ENCODE assay signal across 8 cellular contexts in the genomic region with DNA sequence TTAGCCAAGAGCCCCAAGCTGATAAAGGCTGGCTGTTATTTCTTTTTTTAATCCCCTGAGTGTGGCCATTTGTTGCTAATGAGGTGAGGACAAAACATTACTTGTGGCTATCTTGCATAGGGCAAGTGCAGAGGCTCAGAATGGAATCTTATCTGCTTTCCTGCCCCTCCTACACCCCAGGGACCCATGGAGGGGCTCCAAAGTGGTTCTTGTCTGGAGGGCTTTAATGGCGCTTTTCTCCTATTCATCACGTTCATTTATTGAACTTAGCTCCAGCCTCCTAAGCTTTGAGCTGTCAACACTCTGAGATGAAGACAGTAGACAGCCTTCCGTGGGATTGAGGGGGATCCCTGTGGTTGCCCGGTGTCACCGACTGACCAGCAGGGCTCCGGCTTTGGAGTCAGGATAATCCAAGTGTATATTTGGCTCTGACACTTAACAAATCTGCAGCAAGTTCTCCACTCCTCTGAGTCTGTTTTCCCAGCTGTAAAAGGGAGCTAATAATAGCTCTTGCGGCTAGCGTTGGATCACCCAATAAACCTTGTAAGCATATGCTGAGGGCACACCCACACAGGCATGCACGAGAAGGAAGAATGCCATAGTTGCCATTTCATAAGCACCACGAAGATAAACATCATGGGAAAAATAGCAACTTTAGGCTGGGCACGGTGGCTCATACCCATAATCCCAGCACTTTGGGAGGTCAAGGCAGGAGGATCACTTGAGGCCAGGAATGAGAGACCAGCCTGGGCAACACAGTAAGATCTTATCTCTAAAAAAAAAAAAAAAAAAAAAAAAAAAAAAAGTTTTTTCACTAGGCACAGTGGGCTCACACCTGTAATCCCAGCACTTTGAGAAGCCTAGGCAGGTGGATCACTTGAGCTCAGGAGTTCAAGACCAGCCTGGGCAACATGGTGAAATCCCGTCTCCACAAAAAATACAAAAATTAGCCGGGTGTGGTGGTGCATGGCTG. TPM values are rescaled to one million over a fixed set of nuclear protein-coding genes. Genes with fewer than 3 reads are reported as not detected.
DNase-seq lines count a peak whose midpoint lies in the region; ATAC-seq and TF ChIP-seq lines count a peak whose summit lies in the region.
"Had no signal": no experiment of that assay in that cellular context is flagged by ENCODE, and none has a peak within 500 bp of the region (broad histone marks: within the 10 kb centered on the region; RNA-seq: fewer than 3 reads in every experiment).

No MANE protein-coding gene starts in this region.

- no peak for TF ChIP-seq CTCF in cardiac muscle cell (IDR thresholded peaks at IDR 0.05; ENCODE audit: low read depth, low read length)

- H3K4me1 ChIP-seq in SJSA1 (replicated peaks), result peaks cover 10% of the 10 kb centered on the region
- no peaks in the 10 kb centered on the region for H3K4me1 ChIP-seq in cardiac muscle cell (ENCODE audit: low read depth)

- ATAC-seq in HG02852 (IDR thresholded peaks at IDR 0.05; ENCODE audit: unreplicated experiment), result no peak

- intact Hi-C loops in activated CD4-positive, alpha-beta T cell treated with anti-CD3 and anti-CD28 coated beads, Interleukin-2, amount 10 ng/mL, durations not matched to agents 24 days and 14 days (cut with micrococcal nuclease), result no loop called here

- no peaks in the 10 kb centered on the region for H3K36me3 ChIP-seq in SJSA1
- no peaks in the 10 kb centered on the region for H3K36me3 ChIP-seq in cardiac muscle cell

- no peaks in the 10 kb centered on the region for H3K4me1 Mint-ChIP-seq in activated CD4-positive, alpha-beta T cell treated with anti-CD3 and anti-CD28 coated beads, Interleukin-2, amount 10 ng/mL, durations not matched to agents 24 days and 14 days

- peaks cover 3% of the 10 kb centered on the region for H3K36me3 Mint-ChIP-seq in activated CD4-positive, alpha-beta T cell treated with anti-CD3 and anti-CD28 coated beads, Interleukin-2, amount 10 ng/mL, durations not matched to agents 24 days and 14 days (ENCODE audit: low read depth)

- H3K9me3 ChIP-seq in SJSA1 (replicated peaks), result peaks cover 7% of the 10 kb centered on the region
- peaks cover 2% of the 10 kb centered on the region for H3K9me3 ChIP-seq in cardiac muscle cell (ENCODE audit: low read depth)

- no peaks in the 10 kb centered on the region for H3K27me3 ChIP-seq in SJSA1 (replicated peaks)
- peaks cover 71% of the 10 kb centered on the region for H3K27me3 ChIP-seq in cardiac muscle cell

- H3K4me3 ChIP-seq in SJSA1 (no peak overlapping the region), cardiac muscle cell (no peak overlapping the region)

- peaks cover 11% of the 10 kb centered on the region for H3K27me3 Mint-ChIP-seq in activated CD4-positive, alpha-beta T cell treated with anti-CD3 and anti-CD28 coated beads, Interleukin-2, amount 10 ng/mL, durations not matched to agents 24 days and 14 days

- peaks cover 7% of the 10 kb centered on the region for H3K9me3 Mint-ChIP-seq in activated CD4-positive, alpha-beta T cell treated with anti-CD3 and anti-CD28 coated beads, Interleukin-2, amount 10 ng/mL, durations not matched to agents 24 days and 14 days

- no peak overlapping the region for H3K27ac ChIP-seq in SJSA1
- H3K27ac ChIP-seq in cardiac muscle cell, result peak overlapping the region; percentile 58

- H3K4me3 Mint-ChIP-seq in activated CD4-positive, alpha-beta T cell treated with anti-CD3 and anti-CD28 coated beads, Interleukin-2, amount 10 ng/mL, durations not matched to agents 24 days and 14 days, result no peak overlapping the region
- H3K4me3 Mint-ChIP-seq: dendritic cell treated with granulocyte-macrophage colony-stimulating factor and Interleukin-4, amounts not matched to agents 40 ng/mL and 50 ng/mL, for 4 days had no signal

- H3K27ac Mint-ChIP-seq in activated CD4-positive, alpha-beta T cell treated with anti-CD3 and anti-CD28 coated beads, Interleukin-2, amount 10 ng/mL, durations not matched to agents 24 days and 14 days, result no peak overlapping the region
- H3K27ac Mint-ChIP-seq: dendritic cell treated with granulocyte-macrophage colony-stimulating factor and Interleukin-4, amounts not matched to agents 40 ng/mL and 50 ng/mL, for 4 days had no signal

- DNase-seq in HT-29 (ENCODE audit: low spot score), result peak; percentile 49
- peak; percentile 58 to 63 for DNase-seq in SJSA1 (ENCODE audit: low read depth in 1 of 2, low spot score in 2 of 2)
- peak; percentile 94 to 96 for DNase-seq in cardiac muscle cell (ENCODE audit: low read depth in 1 of 2, low spot score in 1 of 2)
- DNase-seq in stromal cell of bone marrow (ENCODE audit: low read depth), result peak; percentile 83
- DNase-seq in erythroblast (lab: John Stamatoyannopoulos, UW), result no peak
- DNase-seq in activated CD4-positive, alpha-beta T cell treated with anti-CD3 and anti-CD28 coated beads, Interleukin-2, amount 10 ng/mL, durations not matched to agents 24 days and 14 days, result no peak

- TF ChIP-seq POLR2A in erythroblast (IDR thresholded peaks at IDR 0.05; ENCODE audit: low read length), result no peak

RNA-seq across cellular contexts. Expression of a gene that starts 44.8 kb away (rescaled TPM):
- 0.05 TPM in 1 of 2 replicates, not detected in the other for total RNA-seq in HT-29 (2014; rRNA removed; shearing (Covaris generic))
- 0.03 and 0.16 TPM in 2 replicates for total RNA-seq in SJSA1 (2014; rRNA removed; shearing (Covaris generic))
- 2.0 and 16.3 TPM in 2 replicates for total RNA-seq in cardiac muscle cell
- 3.3 and 12.2 TPM in 2 replicates for polyA plus RNA-seq in cardiac muscle cell
- total RNA-seq in activated CD4-positive, alpha-beta T cell treated with anti-CD3 and anti-CD28 coated beads, Interleukin-2, amount 10 ng/mL, durations not matched to agents 24 days and 14 days, result 0.05 TPM in 1 of 2 replicates, not detected in the other

Comparison
In these comparisons a context has a peak if more than half of its experiments do, and no peak if none do; other contexts are left out.
1. DNase-seq: peak in HT-29 (single experiment), SJSA1 (2 of 2), cardiac muscle cell (2 of 2) and stromal cell of bone marrow (single experiment); none in erythroblast (0 of 2) and activated CD4-positive, alpha-beta T cell treated with anti-CD3 and anti-CD28 coated beads, Interleukin-2, amount 10 ng/mL, durations not matched to agents 24 days and 14 days (single experiment).